In genomic region chr12:92270501-92270900, GRCh38 we compare ENCODE assay signal across 31 cellular contexts.
"Had no signal": no experiment of that assay in that cellular context is flagged by ENCODE, and none has a peak within 500 bp of the region (broad histone marks: within the 10 kb centered on the region; RNA-seq: fewer than 3 reads in every experiment).

No MANE protein-coding gene starts in this region.

- H2AFZ ChIP-seq: hepatocyte had no signal

- H3K9me3 Mint-ChIP-seq: effector memory CD8-positive, alpha-beta T cell; mesothelial cell of epicardium had no signal

- H3K36me3 Mint-ChIP-seq: mesothelial cell of epicardium had no signal

- H3K4me2 ChIP-seq: hepatocyte had no signal

- ATAC-seq: activated CD4-positive, CD25-positive, alpha-beta regulatory T cell treated with anti-CD3 and anti-CD28 coated beads, Interleukin-2, amount 50 U/mL, for 24 hours; effector memory CD8-positive, alpha-beta T cell; gastrocnemius medialis; naive thymus-derived CD4-positive, alpha-beta T cell; sciatic nerve; stimulated activated naive CD8-positive, alpha-beta T cell treated with anti-CD3 and anti-CD28 coated beads, Interleukin-15, amount 100 ng/mL, for 72 hours; upper lobe of right lung had no signal

- H3K9me3 ChIP-seq: gastrocnemius medialis, ovary, thyroid gland, upper lobe of right lung had no signal

- H3K4me3 Mint-ChIP-seq: activated naive CD8-positive, alpha-beta T cell treated with anti-CD3 and anti-CD28 coated beads, Interleukin-2, amount 10 ng/mL, durations not matched to agents 7 days and 5 days; effector memory CD8-positive, alpha-beta T cell; mesothelial cell of epicardium; naive thymus-derived CD4-positive, alpha-beta T cell; stimulated activated naive CD8-positive, alpha-beta T cell treated with anti-CD3 and anti-CD28 coated beads, Interleukin-15, amount 100 ng/mL, for 72 hours; T-helper 1 cell treated with Interleukin-12 subunit alpha and Interleukin-12 subunit beta and Interleukin-4 antibody, amounts not matched to agents 30 μg/mL and 1 μg/mL, for 36 hours had no signal

- H3K4me1 ChIP-seq: gastrocnemius medialis, thyroid gland, upper lobe of right lung had no signal

- DNase-seq: activated CD4-positive, alpha-beta T cell treated with anti-CD3 and anti-CD28 coated beads for 48 hours; activated CD4-positive, alpha-beta T cell treated with anti-CD3 and anti-CD28 coated beads, Interleukin-2, amount 50 U/mL, for 48 hours; activated CD8-positive, alpha-beta memory T cell treated with anti-CD3 and anti-CD28 coated beads for 24 hours; activated effector memory CD4-positive, alpha-beta T cell treated with Interleukin-2 at 50 U/mL for 16 hours; activated naive CD4-positive, alpha-beta T cell treated with Interleukin-2 at 50 U/mL for 16 hours; activated naive CD8-positive, alpha-beta T cell treated with anti-CD3 and anti-CD28 coated beads, Interleukin-2, amount 10 ng/mL, durations not matched to agents 7 days and 5 days; amniotic stem cell; cortex of kidney; effector memory CD8-positive, alpha-beta T cell; gastrocnemius medialis; glutamatergic neuron; kidney; naive thymus-derived CD4-positive, alpha-beta T cell; ovary; retina; stimulated activated CD4-positive, alpha-beta T cell treated with anti-CD3 and anti-CD28 coated beads, Interleukin-12 subunit alpha, Interleukin-12 subunit beta, amount 100 ng/mL, for 4 hours; stimulated activated CD4-positive, alpha-beta T cell treated with anti-CD3 and anti-CD28 coated beads, Interleukin-4, amount 100 ng/mL, for 1 hour; stimulated activated naive CD8-positive, alpha-beta T cell treated with anti-CD3 and anti-CD28 coated beads, Interleukin-15, amount 100 ng/mL, for 72 hours; substantia nigra; T-helper 9 cell; thyroid gland; upper lobe of right lung; WERI-Rb-1 had no signal

- H3K4me1 Mint-ChIP-seq: activated naive CD8-positive, alpha-beta T cell treated with anti-CD3 and anti-CD28 coated beads, Interleukin-2, amount 10 ng/mL, durations not matched to agents 7 days and 5 days had no signal

- H3K27me3 ChIP-seq: gastrocnemius medialis, hepatocyte, ovary, thyroid gland, upper lobe of right lung had no signal

- H3K79me2 ChIP-seq: hepatocyte had no signal

- H3K36me3 ChIP-seq: gastrocnemius medialis, ovary, thyroid gland, upper lobe of right lung, WERI-Rb-1 had no signal

- H3K27ac Mint-ChIP-seq: activated naive CD8-positive, alpha-beta T cell treated with anti-CD3 and anti-CD28 coated beads, Interleukin-2, amount 10 ng/mL, durations not matched to agents 7 days and 5 days; effector memory CD8-positive, alpha-beta T cell; mesothelial cell of epicardium; progenitor cell of endocrine pancreas; stimulated activated naive CD8-positive, alpha-beta T cell treated with anti-CD3 and anti-CD28 coated beads, Interleukin-15, amount 100 ng/mL, for 72 hours; T-helper 1 cell treated with Interleukin-12 subunit alpha and Interleukin-12 subunit beta and Interleukin-4 antibody, amounts not matched to agents 30 μg/mL and 1 μg/mL, for 36 hours had no signal

- H3K27ac ChIP-seq: gastrocnemius medialis, hepatocyte, ovary, thyroid gland, upper lobe of right lung, WERI-Rb-1 had no signal

- FAIRE-seq: kidney, TTC549 had no signal

- H3K4me3 ChIP-seq: gastrocnemius medialis, hepatocyte, ovary, skin epidermis, thyroid gland, upper lobe of right lung had no signal

- H3K27me3 Mint-ChIP-seq: activated naive CD8-positive, alpha-beta T cell treated with anti-CD3 and anti-CD28 coated beads, Interleukin-2, amount 10 ng/mL, durations not matched to agents 7 days and 5 days; effector memory CD8-positive, alpha-beta T cell; naive thymus-derived CD4-positive, alpha-beta T cell; progenitor cell of endocrine pancreas; stimulated activated naive CD8-positive, alpha-beta T cell treated with anti-CD3 and anti-CD28 coated beads, Interleukin-15, amount 100 ng/mL, for 72 hours had no signal
